Comparison of ENCODE assay signal across 1 cellular context in the genomic region with DNA sequence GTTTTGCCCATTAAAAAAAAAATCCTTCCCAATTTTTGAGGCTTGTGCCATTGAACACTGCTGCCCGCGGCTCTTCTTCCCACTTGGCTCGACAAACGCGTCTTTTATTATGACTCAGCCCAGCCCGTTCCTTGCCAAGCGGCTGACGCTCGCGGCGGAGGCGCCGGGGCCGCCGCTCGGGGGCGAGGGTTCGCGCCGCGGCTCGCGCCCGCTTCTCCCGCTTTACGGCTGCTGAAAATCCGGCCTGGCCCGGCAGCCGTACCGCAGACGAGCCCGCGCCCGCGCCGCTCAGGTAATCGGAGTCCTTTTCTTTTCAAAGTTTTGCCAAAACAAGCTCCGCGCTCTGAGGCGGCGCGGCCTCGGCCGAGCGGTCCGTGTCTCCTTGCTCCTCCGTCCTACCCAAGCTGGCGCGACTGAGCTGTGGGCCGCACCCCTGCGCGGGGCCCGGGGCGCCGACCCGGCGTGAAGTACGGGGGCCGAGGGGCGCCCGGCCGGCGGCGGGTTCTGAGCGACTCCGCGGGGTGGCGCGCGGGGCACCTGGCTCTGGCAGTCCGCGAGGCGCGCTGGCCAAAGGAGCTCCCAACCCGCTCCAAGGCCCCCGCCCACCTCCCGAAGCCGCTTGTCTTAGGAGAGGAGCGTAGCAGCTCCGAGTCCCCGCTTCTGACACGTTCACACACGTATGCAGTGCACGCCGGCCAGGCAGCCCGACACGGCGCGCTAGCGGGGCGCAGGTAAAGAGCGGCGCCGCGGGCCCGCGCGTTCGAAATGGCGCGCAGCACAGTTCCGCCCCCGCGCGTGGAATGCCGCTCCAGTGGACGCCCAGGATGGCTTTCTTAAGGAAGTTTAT.
TF ChIP-seq lines count a peak whose summit lies in the region.

No MANE protein-coding gene starts in this region.

TF ChIP-seq in HepG2, 621 proteins besides CTCF, POLR2A, EP300 and RAD21 (continued from another document and continues in another):
- TF ChIP-seq, protein P1, sequence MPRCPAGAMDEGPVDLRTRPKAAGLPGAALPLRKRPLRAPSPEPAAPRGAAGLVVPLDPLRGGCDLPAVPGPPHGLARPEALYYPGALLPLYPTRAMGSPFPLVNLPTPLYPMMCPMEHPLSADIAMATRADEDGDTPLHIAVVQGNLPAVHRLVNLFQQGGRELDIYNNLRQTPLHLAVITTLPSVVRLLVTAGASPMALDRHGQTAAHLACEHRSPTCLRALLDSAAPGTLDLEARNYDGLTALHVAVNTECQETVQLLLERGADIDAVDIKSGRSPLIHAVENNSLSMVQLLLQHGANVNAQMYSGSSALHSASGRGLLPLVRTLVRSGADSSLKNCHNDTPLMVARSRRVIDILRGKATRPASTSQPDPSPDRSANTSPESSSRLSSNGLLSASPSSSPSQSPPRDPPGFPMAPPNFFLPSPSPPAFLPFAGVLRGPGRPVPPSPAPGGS (CRISPR knock-in tag; IDR thresholded peaks at IDR 0.05), result peak; percentile 89
- TF ChIP-seq STAT5B (CRISPR knock-in tag; IDR thresholded peaks at IDR 0.05), result no peak
- no peak for TF ChIP-seq JUND (CRISPR knock-in tag; IDR thresholded peaks at IDR 0.05)
- TF ChIP-seq BORCS8-MEF2B (CRISPR knock-in tag; IDR thresholded peaks at IDR 0.05), result peak; percentile 65; the same call in 1 of the 2 replicates
- peak; percentile 22; the same call in 1 of the 2 replicates for TF ChIP-seq MTF1 (CRISPR knock-in tag; IDR thresholded peaks at IDR 0.05)
- TF ChIP-seq, protein P2, sequence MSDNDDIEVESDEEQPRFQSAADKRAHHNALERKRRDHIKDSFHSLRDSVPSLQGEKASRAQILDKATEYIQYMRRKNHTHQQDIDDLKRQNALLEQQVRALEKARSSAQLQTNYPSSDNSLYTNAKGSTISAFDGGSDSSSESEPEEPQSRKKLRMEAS (IDR thresholded peaks at IDR 0.05), result peak; percentile 88
- TF ChIP-seq ZNF12 (CRISPR knock-in tag; IDR thresholded peaks at IDR 0.05), result no peak
- TF ChIP-seq CREB3 (CRISPR knock-in tag; IDR thresholded peaks at IDR 0.05), result 0 out of 2 replicates have a peak, but pooled peaks have one; percentile 72
- no peak for TF ChIP-seq NR2F1 (CRISPR knock-in tag; IDR thresholded peaks at IDR 0.05)
- TF ChIP-seq LCORL (IDR thresholded peaks at IDR 0.05), result no peak
- TF ChIP-seq LCORL (CRISPR knock-in tag; IDR thresholded peaks at IDR 0.05), result no peak
- 0 out of 2 replicates have a peak, but pooled peaks have one; percentile 2 for TF ChIP-seq RXRB (CRISPR knock-in tag; IDR thresholded peaks at IDR 0.05; ENCODE audit: borderline replicate concordance)
- TF ChIP-seq MYPOP (CRISPR knock-in tag; IDR thresholded peaks at IDR 0.05), result peak; percentile 50; the same call in 1 of the 2 replicates
- peak; percentile 78 for TF ChIP-seq HOXA3 (CRISPR knock-in tag; IDR thresholded peaks at IDR 0.05)
- no peak for TF ChIP-seq SRF (IDR thresholded peaks at IDR 0.05; ENCODE audit: low read depth, low read length)
- no peak for TF ChIP-seq NFKBIZ (CRISPR knock-in tag; IDR thresholded peaks at IDR 0.05)
- TF ChIP-seq, protein P3, sequence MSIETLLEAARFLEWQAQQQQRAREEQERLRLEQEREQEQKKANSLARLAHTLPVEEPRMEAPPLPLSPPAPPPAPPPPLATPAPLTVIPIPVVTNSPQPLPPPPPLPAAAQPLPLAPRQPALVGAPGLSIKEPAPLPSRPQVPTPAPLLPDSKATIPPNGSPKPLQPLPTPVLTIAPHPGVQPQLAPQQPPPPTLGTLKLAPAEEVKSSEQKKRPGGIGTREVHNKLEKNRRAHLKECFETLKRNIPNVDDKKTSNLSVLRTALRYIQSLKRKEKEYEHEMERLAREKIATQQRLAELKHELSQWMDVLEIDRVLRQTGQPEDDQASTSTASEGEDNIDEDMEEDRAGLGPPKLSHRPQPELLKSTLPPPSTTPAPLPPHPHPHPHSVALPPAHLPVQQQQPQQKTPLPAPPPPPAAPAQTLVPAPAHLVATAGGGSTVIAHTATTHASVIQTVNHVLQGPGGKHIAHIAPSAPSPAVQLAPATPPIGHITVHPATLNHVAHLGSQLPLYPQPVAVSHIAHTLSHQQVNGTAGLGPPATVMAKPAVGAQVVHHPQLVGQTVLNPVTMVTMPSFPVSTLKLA (IDR thresholded peaks at IDR 0.05), result no peak
- 0 out of 2 replicates have a peak, but pooled peaks have one; percentile 42 for TF ChIP-seq ZNF232 (CRISPR knock-in tag; IDR thresholded peaks at IDR 0.05; ENCODE audit: borderline replicate concordance)
- TF ChIP-seq PHF21A (CRISPR knock-in tag; IDR thresholded peaks at IDR 0.05), result 0 out of 2 replicates have a peak, but pooled peaks have one; percentile 23
- no peak for TF ChIP-seq KLF13 (CRISPR knock-in tag; IDR thresholded peaks at IDR 0.05)
- no peak for TF ChIP-seq MZF1 (CRISPR knock-in tag; IDR thresholded peaks at IDR 0.05; ENCODE audit: borderline replicate concordance)
- peak; percentile 88 for TF ChIP-seq ZNF800 (CRISPR knock-in tag; IDR thresholded peaks at IDR 0.05)
- TF ChIP-seq ZNF547 (CRISPR knock-in tag; IDR thresholded peaks at IDR 0.05), result peak; percentile 81
- TF ChIP-seq GRHL1 (CRISPR knock-in tag; conservative IDR thresholded peaks at IDR 0.05), result no peak
- TF ChIP-seq, protein P4, sequence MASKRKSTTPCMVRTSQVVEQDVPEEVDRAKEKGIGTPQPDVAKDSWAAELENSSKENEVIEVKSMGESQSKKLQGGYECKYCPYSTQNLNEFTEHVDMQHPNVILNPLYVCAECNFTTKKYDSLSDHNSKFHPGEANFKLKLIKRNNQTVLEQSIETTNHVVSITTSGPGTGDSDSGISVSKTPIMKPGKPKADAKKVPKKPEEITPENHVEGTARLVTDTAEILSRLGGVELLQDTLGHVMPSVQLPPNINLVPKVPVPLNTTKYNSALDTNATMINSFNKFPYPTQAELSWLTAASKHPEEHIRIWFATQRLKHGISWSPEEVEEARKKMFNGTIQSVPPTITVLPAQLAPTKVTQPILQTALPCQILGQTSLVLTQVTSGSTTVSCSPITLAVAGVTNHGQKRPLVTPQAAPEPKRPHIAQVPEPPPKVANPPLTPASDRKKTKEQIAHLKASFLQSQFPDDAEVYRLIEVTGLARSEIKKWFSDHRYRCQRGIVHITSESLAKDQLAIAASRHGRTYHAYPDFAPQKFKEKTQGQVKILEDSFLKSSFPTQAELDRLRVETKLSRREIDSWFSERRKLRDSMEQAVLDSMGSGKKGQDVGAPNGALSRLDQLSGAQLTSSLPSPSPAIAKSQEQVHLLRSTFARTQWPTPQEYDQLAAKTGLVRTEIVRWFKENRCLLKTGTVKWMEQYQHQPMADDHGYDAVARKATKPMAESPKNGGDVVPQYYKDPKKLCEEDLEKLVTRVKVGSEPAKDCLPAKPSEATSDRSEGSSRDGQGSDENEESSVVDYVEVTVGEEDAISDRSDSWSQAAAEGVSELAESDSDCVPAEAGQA (IDR thresholded peaks at IDR 0.05; ENCODE audit: low read depth), result no peak
- TF ChIP-seq, protein P4 (CRISPR knock-in tag; IDR thresholded peaks at IDR 0.05; ENCODE audit: borderline replicate concordance), result peak; percentile 67; the same call in 1 of the 2 replicates
- TF ChIP-seq ZNF616 (CRISPR knock-in tag; IDR thresholded peaks at IDR 0.05; ENCODE audit: low read depth), result 0 out of 2 replicates have a peak, but pooled peaks have one; percentile 20
- no peak for TF ChIP-seq CAMTA2 (CRISPR knock-in tag; IDR thresholded peaks at IDR 0.05; ENCODE audit: borderline replicate concordance)
- no peak for TF ChIP-seq STAT6 (CRISPR knock-in tag; IDR thresholded peaks at IDR 0.05; ENCODE audit: borderline replicate concordance)
- TF ChIP-seq MATR3 (CRISPR knock-in tag; IDR thresholded peaks at IDR 0.05), result no peak
- TF ChIP-seq ZNF782 (CRISPR knock-in tag; IDR thresholded peaks at IDR 0.05; ENCODE audit: borderline replicate concordance), result no peak
- no peak for TF ChIP-seq SNAPC2 (CRISPR knock-in tag; IDR thresholded peaks at IDR 0.05)
- no peak for TF ChIP-seq KLF11 (CRISPR knock-in tag; IDR thresholded peaks at IDR 0.05)
- no peak for TF ChIP-seq THRA (CRISPR knock-in tag; IDR thresholded peaks at IDR 0.05; ENCODE audit: borderline replicate concordance)
- no peak; the same call in 1 of the 2 replicates for TF ChIP-seq ATF3 (CRISPR knock-in tag; IDR thresholded peaks at IDR 0.05)
